14 cellular contexts compared by ENCODE assay signal in genomic region chr14:68922201-68922613, GRCh38. TPM values are rescaled to one million over a fixed set of nuclear protein-coding genes. Genes with fewer than 3 reads are reported as not detected.
DNase-seq lines count a peak whose midpoint lies in the region; ATAC-seq and TF ChIP-seq lines count a peak whose summit lies in the region.
"Had no signal": no experiment of that assay in that cellular context is flagged by ENCODE, and none has a peak within 500 bp of the region (broad histone marks: within the 10 kb centered on the region; RNA-seq: fewer than 3 reads in every experiment).

No MANE protein-coding gene starts in this region.

- H3K27me3 ChIP-seq in fibroblast of lung (ENCODE audit: control insufficient read depth, insufficient read depth, low read length) (no peaks in the 10 kb centered on the region), neural progenitor cell (no peaks in the 10 kb centered on the region), uterus (no peaks in the 10 kb centered on the region)
- H3K27me3 ChIP-seq: body of pancreas had no signal

- peaks cover 14% of the 10 kb centered on the region for H3K9me3 Mint-ChIP-seq in activated naive CD8-positive, alpha-beta T cell treated with anti-CD3 and anti-CD28 coated beads for 36 hours
- H3K9me3 Mint-ChIP-seq in activated naive CD8-positive, alpha-beta T cell treated with anti-CD3 and anti-CD28 coated beads, Interleukin-2, amount 50 U/mL, for 24 hours: peaks cover 13% of the 10 kb centered on the region
- peaks cover 9% of the 10 kb centered on the region for H3K9me3 Mint-ChIP-seq in neural progenitor cell

- no peak for TF ChIP-seq CTCF in fibroblast of lung (conservative IDR thresholded peaks at IDR 0.05 in 1 of 2, IDR thresholded peaks at IDR 0.05 in 1 of 2; ENCODE audit: low read depth in 1 of 2, low read length in 2 of 2)
- TF ChIP-seq CTCF in neural progenitor cell (IDR thresholded peaks at IDR 0.05): no peak
- TF ChIP-seq CTCF in uterus (IDR thresholded peaks at IDR 0.05): no peak

- H3K36me3 ChIP-seq in fibroblast of lung (ENCODE audit: control insufficient read depth, insufficient read depth, low read length) (peaks cover 44% of the 10 kb centered on the region), neural progenitor cell (no peaks in the 10 kb centered on the region), uterus (no peaks in the 10 kb centered on the region)

- H3K4me3 ChIP-seq in fibroblast of lung (replicated peaks in 1 of 4; ENCODE audit: control extremely low read depth in 1 of 4, insufficient read depth in 1 of 4, low read depth in 3 of 4, low read length in 4 of 4): no peak overlapping the region
- H3K4me3 ChIP-seq in neural progenitor cell: no peak overlapping the region
- no peak overlapping the region for H3K4me3 ChIP-seq in uterus
- H3K4me3 ChIP-seq: body of pancreas, HAP-1 had no signal

- H3K27me3 Mint-ChIP-seq in activated naive CD8-positive, alpha-beta T cell treated with anti-CD3 and anti-CD28 coated beads for 36 hours: no peaks in the 10 kb centered on the region
- H3K27me3 Mint-ChIP-seq in activated naive CD8-positive, alpha-beta T cell treated with anti-CD3 and anti-CD28 coated beads, Interleukin-2, amount 50 U/mL, for 24 hours: no peaks in the 10 kb centered on the region
- peaks cover 1% of the 10 kb centered on the region for H3K27me3 Mint-ChIP-seq in neural progenitor cell (ENCODE audit: insufficient read depth, low read depth)
- H3K27me3 Mint-ChIP-seq: stimulated activated naive CD8-positive, alpha-beta T cell treated with anti-CD3 and anti-CD28 coated beads, Interleukin-15, amount 100 ng/mL, for 72 hours had no signal

- H3K9ac ChIP-seq in fibroblast of lung (ENCODE audit: insufficient read depth, low read length): no peak overlapping the region
- H3K9ac ChIP-seq in neural progenitor cell: no peak overlapping the region

- H2AFZ ChIP-seq in fibroblast of lung (ENCODE audit: low read length) (no peak overlapping the region), neural progenitor cell (replicated peaks) (no peak overlapping the region)

- TF ChIP-seq POLR2A in uterus (IDR thresholded peaks at IDR 0.05): no peak

- H4K20me1 ChIP-seq in fibroblast of lung (ENCODE audit: control insufficient read depth, extremely low read depth, insufficient read depth, low read length): peaks cover 4% of the 10 kb centered on the region
- peaks cover 20% of the 10 kb centered on the region for H4K20me1 ChIP-seq in neural progenitor cell (ENCODE audit: low read depth)

- H3K79me2 ChIP-seq in fibroblast of lung (ENCODE audit: control insufficient read depth, insufficient read depth, low read length): peaks cover 90% of the 10 kb centered on the region
- peaks cover 35% of the 10 kb centered on the region for H3K79me2 ChIP-seq in neural progenitor cell (ENCODE audit: low read depth)

- H3K27ac ChIP-seq in fibroblast of lung (ENCODE audit: insufficient read depth, low read length) (peak overlapping the region; percentile 36), neural progenitor cell (peak overlapping the region; percentile 44), uterus (peak overlapping the region; percentile 42 to 43)
- H3K27ac ChIP-seq: body of pancreas had no signal

- intact Hi-C loops in uterus (cut with DNase I; ENCODE audit: low total_unique reads): no loop called here

- H3K9me3 ChIP-seq in fibroblast of lung (ENCODE audit: control insufficient read depth, insufficient read depth, low read depth, low read length) (no peaks in the 10 kb centered on the region), neural progenitor cell (ENCODE audit: low read depth) (no peaks in the 10 kb centered on the region), uterus (no peaks in the 10 kb centered on the region)
- H3K9me3 ChIP-seq: body of pancreas had no signal

- H3K27ac Mint-ChIP-seq in activated naive CD8-positive, alpha-beta T cell treated with anti-CD3 and anti-CD28 coated beads for 36 hours: peak overlapping the region; percentile 80
- no peak overlapping the region for H3K27ac Mint-ChIP-seq in activated naive CD8-positive, alpha-beta T cell treated with anti-CD3 and anti-CD28 coated beads, Interleukin-2, amount 50 U/mL, for 24 hours
- no peak overlapping the region for H3K27ac Mint-ChIP-seq in neural progenitor cell

- H3K4me1 Mint-ChIP-seq in activated naive CD8-positive, alpha-beta T cell treated with anti-CD3 and anti-CD28 coated beads for 36 hours: peaks cover 56% of the 10 kb centered on the region
- peaks cover 34% of the 10 kb centered on the region for H3K4me1 Mint-ChIP-seq in activated naive CD8-positive, alpha-beta T cell treated with anti-CD3 and anti-CD28 coated beads, Interleukin-2, amount 50 U/mL, for 24 hours
- H3K4me1 Mint-ChIP-seq in neural progenitor cell: peaks cover 13% of the 10 kb centered on the region

- H3K4me1 ChIP-seq in fibroblast of lung (ENCODE audit: control insufficient read depth, extremely low read depth, insufficient read depth, low read length) (peaks cover 14% of the 10 kb centered on the region), neural progenitor cell (peaks cover 19% of the 10 kb centered on the region), uterus (peaks cover 0 to 12% of the 10 kb centered on the region in 2 donors)
- H3K4me1 ChIP-seq: HAP-1 had no signal

- no peak overlapping the region for H3K4me3 Mint-ChIP-seq in activated naive CD8-positive, alpha-beta T cell treated with anti-CD3 and anti-CD28 coated beads for 36 hours
- H3K4me3 Mint-ChIP-seq in activated naive CD8-positive, alpha-beta T cell treated with anti-CD3 and anti-CD28 coated beads, Interleukin-2, amount 50 U/mL, for 24 hours: no peak overlapping the region
- H3K4me3 Mint-ChIP-seq in neural progenitor cell: no peak overlapping the region
- H3K4me3 Mint-ChIP-seq: stimulated activated naive CD8-positive, alpha-beta T cell treated with anti-CD3 and anti-CD28 coated beads, Interleukin-15, amount 100 ng/mL, for 72 hours had no signal

- peaks cover 68% of the 10 kb centered on the region for H3K36me3 Mint-ChIP-seq in activated naive CD8-positive, alpha-beta T cell treated with anti-CD3 and anti-CD28 coated beads for 36 hours
- peaks cover 45% of the 10 kb centered on the region for H3K36me3 Mint-ChIP-seq in activated naive CD8-positive, alpha-beta T cell treated with anti-CD3 and anti-CD28 coated beads, Interleukin-2, amount 50 U/mL, for 24 hours (ENCODE audit: low read depth)
- H3K36me3 Mint-ChIP-seq in neural progenitor cell: peaks cover 47% of the 10 kb centered on the region

- H3F3A ChIP-seq in neural progenitor cell (ENCODE audit: low read depth): no peaks in the 10 kb centered on the region

- no peak for DNase-seq in activated naive CD8-positive, alpha-beta T cell treated with anti-CD3 and anti-CD28 coated beads for 36 hours
- DNase-seq in activated naive CD8-positive, alpha-beta T cell treated with anti-CD3 and anti-CD28 coated beads, Interleukin-2, amount 50 U/mL, for 24 hours: no peak
- peak in 1 of 2 donors; percentile 29 for DNase-seq in fibroblast of lung (ENCODE audit: low read depth in 2 of 2)
- no peak for DNase-seq in neural progenitor cell (ENCODE audit: low spot score)
- no peak for DNase-seq in uterus
- no peak for DNase-seq in T1000 (lab: John Stamatoyannopoulos, UW)
- DNase-seq: body of pancreas; kidney glomerular epithelial cell; NCI-H774; SHP77; stimulated activated naive CD8-positive, alpha-beta T cell treated with anti-CD3 and anti-CD28 coated beads, Interleukin-15, amount 100 ng/mL, for 72 hours had no signal

- no peak for ATAC-seq in activated naive CD8-positive, alpha-beta T cell treated with anti-CD3 and anti-CD28 coated beads, Interleukin-2, amount 50 U/mL, for 24 hours
- ATAC-seq in HG02759 (IDR thresholded peaks at IDR 0.05; ENCODE audit: unreplicated experiment) (no peak), HG02852 (IDR thresholded peaks at IDR 0.05; ENCODE audit: unreplicated experiment) (no peak)
- ATAC-seq: body of pancreas; stimulated activated naive CD8-positive, alpha-beta T cell treated with anti-CD3 and anti-CD28 coated beads, Interleukin-15, amount 100 ng/mL, for 72 hours had no signal

- H3K4me2 ChIP-seq in fibroblast of lung (ENCODE audit: extremely low read depth, insufficient read depth, low read length) (no peak overlapping the region), neural progenitor cell (no peak overlapping the region)

RNA-seq across cellular contexts. Expression of gene ACTN1, which starts 56.9 kb away (rescaled TPM):
- 100 to 1,000 TPM; 171 to 177 TPM for total RNA-seq in activated naive CD8-positive, alpha-beta T cell treated with anti-CD3 and anti-CD28 coated beads for 36 hours
- total RNA-seq in fibroblast of lung (178 and 254 TPM in 2 replicates), neural progenitor cell (ENCODE audit: low replicate concordance) (70.7 and 97.7 TPM in 2 replicates), uterus (100 to 1,000 TPM; 147 to 538 (median 343) TPM)
- 578 and 729 TPM in 2 replicates for polyA plus RNA-seq in fibroblast of lung
- 491 and 638 TPM in 2 replicates for polyA plus RNA-seq in fibroblast of lung (2012)
- polyA minus RNA-seq in fibroblast of lung (ENCODE audit: low replicate concordance): 1,123 and 1,490 TPM in 2 replicates
